In genomic region chr19:33214621-33215020, GRCh38 we compare ENCODE assay signal across 9 cellular contexts. TPM values are rescaled to one million over a fixed set of nuclear protein-coding genes. Genes with fewer than 3 reads are reported as not detected.
DNase-seq lines count a peak whose midpoint lies in the region; ATAC-seq, FAIRE-seq and TF ChIP-seq lines count a peak whose summit lies in the region.
"Had no signal": no experiment of that assay in that cellular context is flagged by ENCODE, and none has a peak within 500 bp of the region (broad histone marks: within the 10 kb centered on the region; RNA-seq: fewer than 3 reads in every experiment).

No MANE protein-coding gene starts in this region.

- H3K27me3 Mint-ChIP-seq in Calu3 (ENCODE audit: unreplicated experiment): peaks cover 68% of the 10 kb centered on the region

- no peak for FAIRE-seq in GM12892 (lab: Jason Lieb, UNC)
- FAIRE-seq: endometrium had no signal

- no peak for ATAC-seq in HG03039 (IDR thresholded peaks at IDR 0.05; ENCODE audit: unreplicated experiment)
- ATAC-seq in GM18907 (IDR thresholded peaks at IDR 0.05; ENCODE audit: unreplicated experiment): no peak

- H3K4me3 Mint-ChIP-seq in Calu3 (ENCODE audit: low read depth, unreplicated experiment): no peak overlapping the region

- CTCF ChIA-PET in Calu3 (lab: Charles Lee): no interaction called here

- intact Hi-C loops in Calu3 (cut with micrococcal nuclease; ENCODE audit: unreplicated experiment): no loop called here

- peak; percentile 58 for DNase-seq in Calu3
- DNase-seq in HuH-7.5 (ENCODE audit: low spot score): peak; percentile 78
- DNase-seq in SKM-1 (lab: John Stamatoyannopoulos, UW; ENCODE audit: unreplicated experiment): peak; percentile 35
- DNase-seq in iris pigment epithelial cell (ENCODE audit: low read depth): peak; percentile 58
- no peak for DNase-seq in H4 (ENCODE audit: low spot score)
- DNase-seq in GM12892 (ENCODE audit: insufficient read length): no peak

- BruUV-seq in Calu3 (replicated peaks; lab: Mats Ljungman, UMichigan): no TSS peak

- no peaks in the 10 kb centered on the region for H3K36me3 Mint-ChIP-seq in Calu3 (ENCODE audit: insufficient read depth, unreplicated experiment)

- no peak overlapping the region for H3K27ac Mint-ChIP-seq in Calu3 (ENCODE audit: unreplicated experiment)

- peak; percentile 31 for TF ChIP-seq CTCF in Calu3 (IDR thresholded peaks at IDR 0.05; ENCODE audit: unreplicated experiment)

- H3K9me3 Mint-ChIP-seq in Calu3 (ENCODE audit: low read depth, unreplicated experiment): no peaks in the 10 kb centered on the region

- TF ChIP-seq POLR2A in GM12892 (IDR thresholded peaks at IDR 0.05; ENCODE audit: low read depth, low read length): no peak

- H3K4me1 Mint-ChIP-seq in Calu3 (ENCODE audit: low read depth, unreplicated experiment): no peaks in the 10 kb centered on the region

RNA-seq across cellular contexts. Expression of gene SLC7A10, which starts 11.0 kb away (rescaled TPM):
- total RNA-seq in Calu3 (2022): not detected in 2 replicates
- not detected in 2 replicates for total RNA-seq in H4 (2014; rRNA removed; shearing (Covaris generic))
- polyA plus RNA-seq in GM12892 (2012; ENCODE audit: missing spikeins): not detected

RNA-seq across cellular contexts. Expression of gene LRP3, which starts 20.5 kb away (rescaled TPM):
- 0.59 and 1.5 TPM in 2 replicates for total RNA-seq in Calu3 (2022)
- 11.7 and 17.0 TPM in 2 replicates for total RNA-seq in H4 (2014; rRNA removed; shearing (Covaris generic))
- polyA plus RNA-seq in GM12892 (2012; ENCODE audit: missing spikeins): not detected

Comparison
In these comparisons a context has a peak if more than half of its experiments do, and no peak if none do; other contexts are left out.
1. DNase-seq: peak in Calu3 (single experiment), HuH-7.5 (single experiment), SKM-1 (single experiment) and iris pigment epithelial cell (single experiment); none in H4 (single experiment) and GM12892 (single experiment).